Comparison of ENCODE assay signal across 8 cellular contexts in genomic region chr17:14068542-14069250, GRCh38. TPM values are rescaled to one million over a fixed set of nuclear protein-coding genes. Genes with fewer than 3 reads are reported as not detected.
DNase-seq lines count a peak whose midpoint lies in the region; ATAC-seq and TF ChIP-seq lines count a peak whose summit lies in the region.

No MANE protein-coding gene starts in this region.

- H3K27me3 Mint-ChIP-seq in neural progenitor cell (ENCODE audit: insufficient read depth, low read depth), result no peaks in the 10 kb centered on the region

- H3K4me1 ChIP-seq in Karpas-422 (ENCODE audit: low read length) (peaks cover 20% of the 10 kb centered on the region), neural progenitor cell (peaks cover 6% of the 10 kb centered on the region)

- H3K36me3 Mint-ChIP-seq in neural progenitor cell, result peaks cover 13% of the 10 kb centered on the region

- H3K4me2 ChIP-seq in Karpas-422 (ENCODE audit: low read depth, low read length, poor library complexity, severe bottlenecking), result peak overlapping the region; percentile 90
- H3K4me2 ChIP-seq in neural progenitor cell, result peak overlapping the region; percentile 98

- H3K27me3 ChIP-seq in Karpas-422 (ENCODE audit: low read length) (no peaks in the 10 kb centered on the region), dorsolateral prefrontal cortex (no peaks in the 10 kb centered on the region), neural progenitor cell (no peaks in the 10 kb centered on the region)

- ATAC-seq in GM19455 (IDR thresholded peaks at IDR 0.05; ENCODE audit: unreplicated experiment), result peak; percentile 24
- ATAC-seq in left colon, result no peak

- H3K4me3 Mint-ChIP-seq in neural progenitor cell, result peak overlapping the region; percentile 96

- no peak for TF ChIP-seq CTCF in AG04449 (IDR thresholded peaks at IDR 0.05; ENCODE audit: insufficient read depth, low read length, missing control alignments)
- no peak for TF ChIP-seq CTCF in dorsolateral prefrontal cortex (IDR thresholded peaks at IDR 0.05 in 54 of 56, conservative IDR thresholded peaks at IDR 0.05 in 2 of 56; ENCODE audit: low read depth in 1 of 56, partially characterized antibody in 56 of 56)
- no peak for TF ChIP-seq CTCF in neural progenitor cell (IDR thresholded peaks at IDR 0.05)

- H2AFZ ChIP-seq in Karpas-422 (ENCODE audit: low read length) (peak overlapping the region; percentile 76; the same call in 1 of the 2 replicates), neural progenitor cell (replicated peaks) (peak overlapping the region; percentile 99)

- H3K36me3 ChIP-seq in Karpas-422 (ENCODE audit: insufficient read depth, low read length) (peaks cover 41% of the 10 kb centered on the region), neural progenitor cell (peaks cover 3% of the 10 kb centered on the region)

- peak overlapping the region; percentile 98 for H3K9ac ChIP-seq in Karpas-422 (ENCODE audit: low read length)
- H3K9ac ChIP-seq in neural progenitor cell, result no peak overlapping the region

- POLR2A ChIA-PET in AG04449 (lab: Yijun Ruan, JAX), result interaction anchor here (0.7 kb wide), 1 partner anchor 960 kb away, joined by 3 read pairs; no protein-coding TSS in a partner anchor

- peaks cover 98% of the 10 kb centered on the region for H3K79me2 ChIP-seq in Karpas-422 (ENCODE audit: low read length)
- peaks cover 58% of the 10 kb centered on the region for H3K79me2 ChIP-seq in neural progenitor cell (ENCODE audit: low read depth)

- no peaks in the 10 kb centered on the region for H3K9me3 Mint-ChIP-seq in neural progenitor cell

- H3K27ac ChIP-seq in Karpas-422 (ENCODE audit: low read length) (peak overlapping the region; percentile 18; the same call in 1 of the 2 replicates), dorsolateral prefrontal cortex (peak overlapping the region in 22 of 59 donors; percentile 29 to 88 (median 70)), neural progenitor cell (no peak overlapping the region)

- peaks cover 10% of the 10 kb centered on the region for H3K9me3 ChIP-seq in Karpas-422 (ENCODE audit: low read length)
- H3K9me3 ChIP-seq in neural progenitor cell (ENCODE audit: low read depth), result no peaks in the 10 kb centered on the region

- CTCF ChIA-PET in AG04449 (lab: Yijun Ruan, JAX), result no interaction called here

- peaks cover 2% of the 10 kb centered on the region; the same call in 1 of the 2 replicates for H4K20me1 ChIP-seq in Karpas-422 (ENCODE audit: insufficient read depth, low read depth, low read length)
- H4K20me1 ChIP-seq in neural progenitor cell (ENCODE audit: low read depth), result no peaks in the 10 kb centered on the region

- DNase-seq in AG04449 (ENCODE audit: low read depth, low spot score) (no peak), Karpas-422 (peak; percentile 47), dorsolateral prefrontal cortex (no peak), neural progenitor cell (ENCODE audit: low spot score) (no peak), T1000 (lab: John Stamatoyannopoulos, UW) (no peak), NCI-H1436 treated with DMSO at 0.1 percent for 48 hours (lab: John Stamatoyannopoulos, UW) (no peak), left colon (no peak)

- no peak overlapping the region for H3K27ac Mint-ChIP-seq in neural progenitor cell

- H3K4me1 Mint-ChIP-seq in neural progenitor cell, result peaks cover 15% of the 10 kb centered on the region

- no peaks in the 10 kb centered on the region for H3K9me2 ChIP-seq in Karpas-422 (replicated peaks; ENCODE audit: insufficient read depth, low read length)

- intact Hi-C loops in dorsolateral prefrontal cortex (cut with DNase I), result no loop called here
- intact Hi-C loops in left colon (cut with DNase I, micrococcal nuclease), result no loop called here

- H3F3A ChIP-seq in neural progenitor cell (ENCODE audit: low read depth), result no peaks in the 10 kb centered on the region

- H3K4me3 ChIP-seq in AG04449 (ENCODE audit: low read depth, low read length), result peak overlapping the region; percentile 96
- peak overlapping the region; percentile 99 for H3K4me3 ChIP-seq in Karpas-422 (ENCODE audit: low read length)
- peak overlapping the region; percentile 55 to 100 (median 96) for H3K4me3 ChIP-seq in dorsolateral prefrontal cortex
- H3K4me3 ChIP-seq in neural progenitor cell, result peak overlapping the region; percentile 95

RNA-seq across cellular contexts. Expression of gene COX10, which starts 0.6 kb away (rescaled TPM):
- total RNA-seq in Karpas-422 (2014; rRNA removed; shearing (Covaris generic); ENCODE audit: low replicate concordance), result 24.2 and 34.5 TPM in 2 replicates
- 10 to 100 TPM in 100 of 120 experiments, 1 to 10 TPM in 20; 8.0 to 18.1 (median 12.3) TPM for total RNA-seq in dorsolateral prefrontal cortex
- total RNA-seq in neural progenitor cell (ENCODE audit: low replicate concordance), result 18.0 and 29.1 TPM in 2 replicates
- total RNA-seq in left colon, result 10 to 100 TPM; 29.1 to 34.6 TPM
